ENCODE assay signal across 20 cellular contexts in the genomic region with DNA sequence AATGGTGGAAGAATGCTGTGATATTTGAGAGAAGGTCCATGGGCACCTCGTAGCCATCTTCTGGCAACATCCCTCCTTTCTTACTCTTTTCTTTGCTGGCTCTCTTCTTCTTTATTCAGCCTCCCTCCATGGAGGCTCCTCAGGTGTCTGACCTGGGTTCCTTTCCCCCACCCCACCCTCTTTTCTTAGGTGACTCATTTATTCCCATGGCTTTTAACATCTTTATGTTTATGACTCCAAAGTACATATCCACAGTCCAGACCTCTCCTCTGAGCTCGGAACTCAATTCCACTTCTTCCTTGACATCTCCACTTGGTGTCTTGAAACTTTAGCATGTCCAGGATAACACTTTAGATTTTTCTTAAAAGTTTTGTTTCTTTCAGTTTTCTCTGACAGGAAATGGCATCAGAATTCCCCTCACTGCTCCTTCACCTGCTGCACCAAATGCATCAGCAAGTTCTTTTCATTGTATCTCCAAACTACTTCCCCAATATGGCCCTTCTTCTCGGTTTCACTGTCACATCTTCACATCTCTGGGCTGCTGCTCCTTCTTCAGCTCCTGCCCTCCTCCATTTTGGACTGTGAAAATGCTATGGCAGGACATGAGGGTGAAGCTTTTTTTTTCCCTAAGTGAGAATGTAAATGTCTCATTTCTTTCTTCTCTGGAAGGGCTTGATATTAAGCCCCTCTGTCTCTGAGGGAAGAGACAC.
DNase-seq lines count a peak whose midpoint lies in the region; ATAC-seq, FAIRE-seq and TF ChIP-seq lines count a peak whose summit lies in the region.
"Had no signal": no experiment of that assay in that cellular context is flagged by ENCODE, and none has a peak within 500 bp of the region (broad histone marks: within the 10 kb centered on the region; RNA-seq: fewer than 3 reads in every experiment).

No MANE protein-coding gene starts in this region.

- H3K27ac ChIP-seq in small intestine (ENCODE audit: low read depth in 1 of 2, low read length in 1 of 2) (peak overlapping the region; percentile 27 to 48), right atrium auricular region (no peak overlapping the region)
- H3K27ac ChIP-seq: SJSA1, upper lobe of left lung had no signal

- no peaks in the 10 kb centered on the region for H3K27me3 Mint-ChIP-seq in endothelial cell (ENCODE audit: unreplicated experiment)
- H3K27me3 Mint-ChIP-seq: progenitor cell of endocrine pancreas had no signal

- H4K20me1 ChIP-seq in Loucy (ENCODE audit: insufficient read depth, low read length, poor library complexity, severe bottlenecking), result no peaks in the 10 kb centered on the region

- H3K9ac ChIP-seq in Loucy (ENCODE audit: low read depth, low read length, poor library complexity, severe bottlenecking), result no peak overlapping the region

- no peaks in the 10 kb centered on the region for H3K4me1 Mint-ChIP-seq in endothelial cell (ENCODE audit: unreplicated experiment)
- H3K4me1 Mint-ChIP-seq: WTC11 had no signal

- H3K4me3 ChIP-seq in Loucy (ENCODE audit: low read length, poor library complexity, severe bottlenecking), result no peak overlapping the region
- H3K4me3 ChIP-seq in small intestine (ENCODE audit: low read depth in 1 of 2, low read length in 2 of 2), result no peak overlapping the region
- H3K4me3 ChIP-seq in right atrium auricular region, result no peak overlapping the region
- H3K4me3 ChIP-seq: SJSA1, upper lobe of left lung had no signal

- no peaks in the 10 kb centered on the region for H3K9me2 ChIP-seq in Loucy (replicated peaks; ENCODE audit: low read depth, low read length)

- H3K36me3 ChIP-seq in Loucy (ENCODE audit: insufficient read depth, low read length) (no peaks in the 10 kb centered on the region), small intestine (ENCODE audit: control insufficient read depth in 2 of 2, insufficient read depth in 2 of 2, low read length in 2 of 2) (no peaks in the 10 kb centered on the region), right atrium auricular region (no peaks in the 10 kb centered on the region)
- H3K36me3 ChIP-seq: SJSA1, upper lobe of left lung had no signal

- H3K4me2 ChIP-seq in Loucy (ENCODE audit: low read depth, low read length, poor library complexity, severe bottlenecking), result no peak overlapping the region

- DNase-seq in small intestine, result peak; percentile 90
- DNase-seq in endothelial cell (ENCODE audit: low spot score), result no peak
- no peak for DNase-seq in stimulated activated CD4-positive, alpha-beta T cell treated with anti-CD3 and anti-CD28 coated beads, Interleukin-4, amount 100 ng/mL, for 24 hours
- no peak for DNase-seq in right atrium auricular region (ENCODE audit: low spot score)
- DNase-seq: islet precursor cell; NCI-H2107; NCI-H526; stimulated activated naive CD4-positive, alpha-beta T cell treated with Interleukin-2 at 50 U/mL for 16 hours; upper lobe of left lung had no signal

- H3K4me1 ChIP-seq in Loucy (ENCODE audit: insufficient read depth, low read length, poor library complexity, severe bottlenecking) (no peaks in the 10 kb centered on the region), small intestine (ENCODE audit: control insufficient read depth in 2 of 2, insufficient read depth in 1 of 2, low read depth in 1 of 2, low read length in 1 of 2) (peaks cover 0 to 13% of the 10 kb centered on the region in 2 donors), right atrium auricular region (no peaks in the 10 kb centered on the region)
- H3K4me1 ChIP-seq: SJSA1 had no signal

- no peak for TF ChIP-seq CTCF in Loucy (conservative IDR thresholded peaks at IDR 0.05; ENCODE audit: low read length)
- no peak for TF ChIP-seq CTCF in endothelial cell (IDR thresholded peaks at IDR 0.05; ENCODE audit: unreplicated experiment)
- no peak for TF ChIP-seq CTCF in right atrium auricular region (IDR thresholded peaks at IDR 0.05)

- WGBS in small intestine, 3 donors, result 61 to 73% (median 68%) methylated on average over 3 of the region's 3 CpGs

- H2AFZ ChIP-seq in Loucy (ENCODE audit: low read length), result peak overlapping the region; percentile 1; the same call in 1 of the 2 replicates

- no peaks in the 10 kb centered on the region for H3K79me2 ChIP-seq in Loucy (ENCODE audit: insufficient read depth, low read length)

- no peak for FAIRE-seq in small intestine (lab: Jason Lieb, UNC)
- FAIRE-seq: G401.6 had no signal

- H3K36me3 Mint-ChIP-seq in endothelial cell (ENCODE audit: low read depth, unreplicated experiment), result no peaks in the 10 kb centered on the region
- H3K36me3 Mint-ChIP-seq: IgD-negative memory B cell, WTC11 had no signal

- H3K9me3 Mint-ChIP-seq in endothelial cell (ENCODE audit: unreplicated experiment), result no peaks in the 10 kb centered on the region
- H3K9me3 Mint-ChIP-seq: activated T-helper 2 cell treated with anti-CD3 and anti-CD28 coated beads, Interferon-gamma antibody, Interleukin-2, Interleukin-4, amounts not matched to agents 10 μg/mL and 5 μg/mL and 100 μg/mL, durations not matched to agents 14 hours and 24 hours and 36 hours; IgD-negative memory B cell; nephron; WTC11 had no signal

- H3K27ac Mint-ChIP-seq in endothelial cell (ENCODE audit: unreplicated experiment), result no peak overlapping the region
- H3K27ac Mint-ChIP-seq: activated T-helper 2 cell treated with anti-CD3 and anti-CD28 coated beads, Interferon-gamma antibody, Interleukin-2, Interleukin-4, amounts not matched to agents 10 μg/mL and 5 μg/mL and 100 μg/mL, durations not matched to agents 14 hours and 24 hours and 36 hours; nephron; progenitor cell of endocrine pancreas; WTC11 had no signal

- H3K4me3 Mint-ChIP-seq in endothelial cell (ENCODE audit: unreplicated experiment), result no peak overlapping the region
- H3K4me3 Mint-ChIP-seq: nephron, WTC11 had no signal

- H3F3A ChIP-seq in Loucy (ENCODE audit: low read depth), result no peaks in the 10 kb centered on the region

- H3K27me3 ChIP-seq in Loucy (ENCODE audit: insufficient read depth, low read length, poor library complexity, severe bottlenecking), result no peaks in the 10 kb centered on the region
- H3K27me3 ChIP-seq in small intestine (ENCODE audit: control insufficient read depth in 2 of 2, insufficient read depth in 2 of 2, low read length in 2 of 2), result no peaks in the 10 kb centered on the region
- H3K27me3 ChIP-seq in right atrium auricular region, result no peaks in the 10 kb centered on the region
- H3K27me3 ChIP-seq: SJSA1, upper lobe of left lung had no signal

- ATAC-seq in GM18858 (IDR thresholded peaks at IDR 0.05; ENCODE audit: unreplicated experiment) (peak; percentile 31), HG02623 (IDR thresholded peaks at IDR 0.05; ENCODE audit: unreplicated experiment) (peak; percentile 38), HG03457 (IDR thresholded peaks at IDR 0.05; ENCODE audit: unreplicated experiment) (no peak)
- ATAC-seq: WTC11 had no signal

- H3K9me3 ChIP-seq in Loucy (ENCODE audit: insufficient read depth, low read depth, low read length) (no peaks in the 10 kb centered on the region), small intestine (ENCODE audit: control insufficient read depth, low read depth) (no peaks in the 10 kb centered on the region), right atrium auricular region (no peaks in the 10 kb centered on the region)
- H3K9me3 ChIP-seq: SJSA1, upper lobe of left lung had no signal

Comparison
In these comparisons a context has a peak if more than half of its experiments do, and no peak if none do; other contexts are left out.
1. H3K27ac ChIP-seq: peak in small intestine (2 of 2); none in right atrium auricular region (0 of 2).